Comparison of ENCODE assay signal across 8 cellular contexts in the genomic region with DNA sequence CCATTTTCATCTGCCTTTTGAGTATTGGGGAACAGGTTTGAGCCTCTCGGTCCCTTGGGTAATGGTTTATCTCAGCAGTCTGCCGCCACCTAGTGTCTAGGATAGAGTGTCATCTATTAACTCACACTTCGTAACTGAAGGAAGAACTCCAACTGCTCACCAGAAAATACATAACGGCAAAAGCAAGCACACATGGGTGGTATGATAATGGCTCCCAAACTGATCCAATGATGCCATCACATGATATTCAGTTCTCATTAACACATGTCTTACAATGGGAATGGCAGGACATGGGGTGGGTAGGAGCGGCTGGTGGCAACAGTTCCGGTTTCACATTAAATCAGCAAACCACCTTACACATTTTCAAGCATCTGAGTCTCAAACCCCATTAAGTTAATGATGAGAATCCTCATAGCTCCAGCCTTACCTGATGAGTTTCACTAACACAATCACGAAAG.
A peak's percentile ranks its signal among the peaks of the same experiment; 100 is the strongest.
DNase-seq lines count a peak whose midpoint lies in the region; ATAC-seq and TF ChIP-seq lines count a peak whose summit lies in the region.

No MANE protein-coding gene starts in this region.

- intact Hi-C loops in Panc1 (cut with micrococcal nuclease; ENCODE audit: unreplicated experiment), result loop anchor here (5.0 to 10.0 kb wide), 3 partner anchors 111 to 949 kb away; no protein-coding TSS in a partner anchor

- H3K9me3 ChIP-seq in Panc1 (ENCODE audit: control insufficient read depth, insufficient read depth, low read depth, low read length) (no peaks in the 10 kb centered on the region), iPS DF 6.9 (ENCODE audit: control insufficient read depth, insufficient read depth, low read length) (no peaks in the 10 kb centered on the region)

- H3K27ac ChIP-seq in Panc1 (ENCODE audit: low read length) (peak overlapping the region; percentile 11; the same call in 1 of the 2 replicates), iPS DF 6.9 (ENCODE audit: low read length) (no peak overlapping the region)

- CTCF ChIA-PET in Panc1 (lab: Charles Lee), result interaction anchor here (0.6 to 2.4 kb wide), 3 partner anchors 316 to 320 kb away, joined by 3 to 13 read pairs (median 3); partner anchors contain the start of gene EDN1

- POLR2A ChIA-PET in Panc1 (lab: Charles Lee), result no interaction called here

- TF ChIP-seq CTCF in Panc1 (IDR thresholded peaks at IDR 0.05), result peak; percentile 85

- no peaks in the 10 kb centered on the region for H3K27me3 ChIP-seq in Panc1 (ENCODE audit: control insufficient read depth, insufficient read depth, low read length)
- H3K27me3 ChIP-seq in iPS DF 6.9 (ENCODE audit: control insufficient read depth, insufficient read depth, low read length), result no peaks in the 10 kb centered on the region

- H3K36me3 ChIP-seq in Panc1 (ENCODE audit: control insufficient read depth, insufficient read depth, low read length) (no peaks in the 10 kb centered on the region), iPS DF 6.9 (ENCODE audit: control insufficient read depth, insufficient read depth, low read length) (no peaks in the 10 kb centered on the region)

- H3K4me3 ChIP-seq in Panc1 (ENCODE audit: low read depth in 2 of 2, low read length in 2 of 2), result 0 out of 4 replicates have a peak overlapping the region, but pooled peaks of 1 of the 2 experiments have one; percentile 1
- no peak overlapping the region for H3K4me3 ChIP-seq in iPS DF 6.9 (ENCODE audit: low read length)

- peak; percentile 83 for DNase-seq in ELR (ENCODE audit: low read depth)
- peak; percentile 74 for DNase-seq in KBM-7
- DNase-seq in Panc1 (ENCODE audit: low read depth, low spot score), result peak; percentile 45
- peak; percentile 49 for DNase-seq in amniotic stem cell (lab: John Stamatoyannopoulos, UW)
- peak; percentile 47 for DNase-seq in iPS DF 6.9 (ENCODE audit: low read depth, low spot score)
- DNase-seq in stimulated activated CD4-positive, alpha-beta T cell treated with anti-CD3 and anti-CD28 coated beads, Interleukin-12 subunit alpha, Interleukin-12 subunit beta, amount 100 ng/mL, for 4 hours, result peak; percentile 12

- in situ Hi-C loops in KBM-7 (cut with MboI; ENCODE audit: low pct_unique_long_range_greater_than_20kb, low sequenced_read_pairs), result no loop called here
- in situ Hi-C loops in Panc1 (cut with HindIII; ENCODE audit: low pct_unique_long_range_greater_than_20kb, low sequenced_read_pairs), result no loop called here

- no TSS peak for BruUV-seq in Panc1 (replicated peaks; lab: Mats Ljungman, UMichigan)

- WGBS in iPS DF 6.9 (ENCODE audit: insufficient coverage, insufficient read length), result no CpG with 5 or more reads among the region's 7 CpGs

- peak; percentile 45 for ATAC-seq in GM21526 (IDR thresholded peaks at IDR 0.05; ENCODE audit: low FRiP score, unreplicated experiment)
- ATAC-seq in Panc1, result peak; percentile 92
- ATAC-seq in GM18858 (IDR thresholded peaks at IDR 0.05; ENCODE audit: unreplicated experiment), result no peak

- H3K4me1 ChIP-seq in Panc1 (ENCODE audit: control insufficient read depth, insufficient read depth, low read length), result peaks cover 20% of the 10 kb centered on the region
- no peaks in the 10 kb centered on the region; the same call in 1 of the 2 replicates for H3K4me1 ChIP-seq in iPS DF 6.9 (ENCODE audit: control insufficient read depth, insufficient read depth, low read length)

Comparison
In these comparisons a context has a peak if more than half of its experiments do, and no peak if none do; other contexts are left out.
1. DNase-seq: peak in every context shown above with its lines; median percentile 83 in ELR; 74 in KBM-7; 49 in amniotic stem cell; 47 in iPS DF 6.9; 45 in Panc1; 12 in stimulated activated CD4-positive, alpha-beta T cell treated with anti-CD3 and anti-CD28 coated beads, Interleukin-12 subunit alpha, Interleukin-12 subunit beta, amount 100 ng/mL, for 4 hours.